ENCODE assay signal across 32 cellular contexts in the genomic region with DNA sequence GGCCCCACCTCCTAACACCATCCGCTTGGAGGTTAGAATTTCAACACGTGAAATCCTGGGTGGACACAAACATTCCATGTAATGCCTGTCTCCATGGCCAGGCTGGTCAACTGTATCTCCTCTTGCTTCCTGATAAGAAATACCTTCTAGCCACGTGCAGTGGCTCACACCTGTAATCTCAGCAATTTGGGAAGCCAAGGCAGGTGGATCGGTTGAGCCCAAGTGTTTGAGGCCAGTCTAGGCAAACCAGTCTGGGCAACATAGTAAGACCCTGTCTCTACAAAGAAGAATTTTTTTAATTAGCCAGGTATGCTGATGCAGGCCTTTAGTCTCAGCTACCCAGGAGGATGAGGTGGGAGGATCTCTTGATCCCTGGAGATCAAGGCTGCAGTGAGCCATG.
"Had no signal": no experiment of that assay in that cellular context is flagged by ENCODE, and none has a peak within 500 bp of the region (broad histone marks: within the 10 kb centered on the region; RNA-seq: fewer than 3 reads in every experiment).

No MANE protein-coding gene starts in this region.

- H3K36me3 ChIP-seq: adrenal gland, ascending aorta, brain microvascular endothelial cell, breast epithelium, cardiac muscle cell had no signal

- H3K27ac ChIP-seq: adrenal gland, ascending aorta, body of pancreas, brain microvascular endothelial cell, breast epithelium, cardiac muscle cell had no signal

- H3K4me1 ChIP-seq: ascending aorta, breast epithelium had no signal

- FAIRE-seq: astrocyte, bronchial epithelial cell had no signal

- ATAC-seq: activated naive CD4-positive, alpha-beta T cell treated with anti-CD3 and anti-CD28 coated beads, Interleukin-2, amount 50 U/mL, for 72 hours; activated naive CD8-positive, alpha-beta T cell treated with anti-CD3 and anti-CD28 coated beads, Interleukin-2, amount 50 U/mL, for 24 hours; activated T-cell treated with anti-CD3 and anti-CD28 coated beads, Interleukin-2, amount 50 U/mL, for 4 hours; activated T-cell treated with anti-CD3 and anti-CD28 coated beads, Interleukin-2, amount 50 U/mL, for 72 hours; activated T-helper 17 cell treated with anti-CD3 and anti-CD28 coated beads, Interleukin-2, amount 50 U/mL, for 72 hours; body of pancreas had no signal

- H3K27me3 ChIP-seq: adrenal gland, ascending aorta, body of pancreas, brain microvascular endothelial cell, breast epithelium, cardiac muscle cell had no signal

- H3K9me3 ChIP-seq: adrenal gland, ascending aorta, body of pancreas, breast epithelium had no signal

- H3K4me3 ChIP-seq: adrenal gland, ascending aorta, body of pancreas, breast epithelium, cardiac muscle cell had no signal

- DNase-seq: activated effector memory CD4-positive, alpha-beta T cell treated with anti-CD3 and anti-CD28 coated beads, Interleukin-2, amount 50 U/mL, for 16 hours; activated effector memory CD4-positive, alpha-beta T cell treated with Interleukin-2 at 50 U/mL for 16 hours; activated gamma-delta T cell; activated gamma-delta T cell treated with Interleukin-2 at 50 U/mL for 16 hours; activated naive CD4-positive, alpha-beta T cell; activated naive CD4-positive, alpha-beta T cell treated with anti-CD3 and anti-CD28 coated beads for 36 hours; activated naive CD4-positive, alpha-beta T cell treated with anti-CD3 and anti-CD28 coated beads, Interleukin-2, amount 10 ng/mL, durations not matched to agents 7 days and 5 days; activated naive CD4-positive, alpha-beta T cell treated with anti-CD3 and anti-CD28 coated beads, Interleukin-2, amount 50 U/mL, for 16 hours; activated naive CD4-positive, alpha-beta T cell treated with Interleukin-2 at 50 U/mL for 16 hours; activated naive CD8-positive, alpha-beta T cell treated with anti-CD3 and anti-CD28 coated beads for 36 hours; activated naive CD8-positive, alpha-beta T cell treated with anti-CD3 and anti-CD28 coated beads, Interleukin-2, amount 10 ng/mL, durations not matched to agents 7 days and 5 days; activated naive CD8-positive, alpha-beta T cell treated with anti-CD3 and anti-CD28 coated beads, Interleukin-2, amount 50 U/mL, for 24 hours; activated T-cell treated with anti-CD3 and anti-CD28 coated beads, Interleukin-2, amount 50 U/mL, for 24 hours; activated T-cell treated with anti-CD3 and anti-CD28 coated beads, Interleukin-2, amount 50 U/mL, for 4 hours; activated T-cell treated with anti-CD3 and anti-CD28 coated beads, Interleukin-2, amount 50 U/mL, for 48 hours; activated T-cell treated with anti-CD3 and anti-CD28 coated beads, Interleukin-2, amount 50 U/mL, for 72 hours; adrenal gland; amniotic stem cell; amygdala; anterior cingulate cortex; aorta; body of pancreas; brain microvascular endothelial cell; central memory CD4-positive, alpha-beta T cell; cerebellar nuclear complex had no signal
